1 cellular context compared by ENCODE assay signal in genomic region chr10:6737758-6738463, GRCh38.
TF ChIP-seq lines count a peak whose summit lies in the region.

No MANE protein-coding gene starts in this region.

TF ChIP-seq in GM23338, 12 proteins besides CTCF, POLR2A, EP300 and RAD21 (continued from another document):
- TF ChIP-seq REST (IDR thresholded peaks at IDR 0.05; ENCODE audit: unreplicated experiment), result no peak
- TF ChIP-seq EZH2 (IDR thresholded peaks at IDR 0.05; ENCODE audit: low read depth, unreplicated experiment), result no peak
